ENCODE assay signal across 8 cellular contexts in the genomic region with DNA sequence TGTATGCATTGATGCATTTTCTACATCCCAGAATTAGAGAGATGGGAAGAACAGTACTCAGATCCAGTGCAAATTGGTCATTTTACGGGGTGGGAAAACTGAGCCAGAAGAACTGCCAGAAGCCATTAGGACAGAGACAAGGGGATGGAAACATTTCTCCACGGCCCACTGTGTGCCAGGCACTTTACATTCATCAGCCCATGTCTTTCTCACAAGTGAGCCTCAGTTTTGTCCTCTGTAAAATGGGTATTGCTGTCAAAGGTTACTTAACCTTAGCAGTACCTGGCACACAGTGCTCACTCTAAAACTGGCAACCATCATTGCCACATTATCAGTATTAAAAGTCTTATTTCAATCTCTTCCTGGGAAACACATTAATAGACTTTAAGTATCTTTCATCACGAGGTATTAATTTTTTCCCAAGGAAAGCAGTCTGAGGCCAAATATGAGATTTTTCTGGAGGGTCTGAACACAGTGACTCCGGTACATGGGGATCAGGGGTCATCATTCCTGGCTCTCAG. TPM values are rescaled to one million over a fixed set of nuclear protein-coding genes. Genes with fewer than 3 reads are reported as not detected.
DNase-seq lines count a peak whose midpoint lies in the region; ATAC-seq and FAIRE-seq lines count a peak whose summit lies in the region.

No MANE protein-coding gene starts in this region.

- no peak for FAIRE-seq in small intestine (lab: Jason Lieb, UNC)

- peaks cover 20% of the 10 kb centered on the region for H3K4me1 ChIP-seq in HUES64 (ENCODE audit: insufficient read depth, low read length)
- peaks cover 2% of the 10 kb centered on the region for H3K4me1 ChIP-seq in right cardiac atrium (ENCODE audit: control insufficient read depth, insufficient read depth, low read length)
- H3K4me1 ChIP-seq in small intestine (ENCODE audit: control insufficient read depth in 2 of 2, insufficient read depth in 1 of 2, low read depth in 1 of 2, low read length in 1 of 2): peaks cover 0 to 2% of the 10 kb centered on the region in 2 donors

- H3K4me3 ChIP-seq in HUES64 (ENCODE audit: low read length) (peak overlapping the region; percentile 58), right cardiac atrium (ENCODE audit: low read length) (peak overlapping the region; percentile 79), small intestine (ENCODE audit: low read depth in 1 of 2, low read length in 2 of 2) (peak overlapping the region in 1 of 2 donors; percentile 32)

- H3K4me3 Mint-ChIP-seq in activated naive CD8-positive, alpha-beta T cell treated with anti-CD3 and anti-CD28 coated beads, Interleukin-2, amount 50 U/mL, for 24 hours: peak overlapping the region; percentile 75

- H3K27ac Mint-ChIP-seq in activated naive CD8-positive, alpha-beta T cell treated with anti-CD3 and anti-CD28 coated beads, Interleukin-2, amount 50 U/mL, for 24 hours: peak overlapping the region; percentile 90

- H3K27me3 ChIP-seq in HUES64 (ENCODE audit: insufficient read depth, low read length): peaks cover 8% of the 10 kb centered on the region; the same call in 1 of the 2 replicates
- no peaks in the 10 kb centered on the region for H3K27me3 ChIP-seq in right cardiac atrium (ENCODE audit: control insufficient read depth, insufficient read depth)
- H3K27me3 ChIP-seq in small intestine (ENCODE audit: control insufficient read depth in 2 of 2, insufficient read depth in 2 of 2, low read length in 2 of 2): no peaks in the 10 kb centered on the region

- H3K9me3 Mint-ChIP-seq in activated naive CD8-positive, alpha-beta T cell treated with anti-CD3 and anti-CD28 coated beads, Interleukin-2, amount 50 U/mL, for 24 hours: no peaks in the 10 kb centered on the region

- no peak for DNase-seq in activated naive CD8-positive, alpha-beta T cell treated with anti-CD3 and anti-CD28 coated beads, Interleukin-2, amount 50 U/mL, for 24 hours
- DNase-seq in right cardiac atrium (no peak), small intestine (no peak), nucleus accumbens (lab: John Stamatoyannopoulos, UW) (no peak), NK-92 (lab: John Stamatoyannopoulos, UW; ENCODE audit: unreplicated experiment) (no peak)

- no peaks in the 10 kb centered on the region for H3K27me3 Mint-ChIP-seq in activated naive CD8-positive, alpha-beta T cell treated with anti-CD3 and anti-CD28 coated beads, Interleukin-2, amount 50 U/mL, for 24 hours

- ATAC-seq in activated naive CD8-positive, alpha-beta T cell treated with anti-CD3 and anti-CD28 coated beads, Interleukin-2, amount 50 U/mL, for 24 hours: no peak
- peak; percentile 0 to 5 for ATAC-seq in right cardiac atrium
- ATAC-seq in HG02840 (IDR thresholded peaks at IDR 0.05; ENCODE audit: low FRiP score, unreplicated experiment): no peak
- no peak for ATAC-seq in GM19328 (IDR thresholded peaks at IDR 0.05; ENCODE audit: unreplicated experiment)

- 0 out of 2 replicates have a peak overlapping the region, but pooled peaks have one; percentile 7 for H3K9ac ChIP-seq in HUES64 (ENCODE audit: low read depth, low read length)

- H3K36me3 ChIP-seq in HUES64 (ENCODE audit: insufficient read depth, low read length): peaks cover 23% of the 10 kb centered on the region
- peaks cover 5 to 18% of the 10 kb centered on the region in 2 donors for H3K36me3 ChIP-seq in small intestine (ENCODE audit: control insufficient read depth in 2 of 2, insufficient read depth in 2 of 2, low read length in 2 of 2)

- peaks cover 47% of the 10 kb centered on the region for H3K4me1 Mint-ChIP-seq in activated naive CD8-positive, alpha-beta T cell treated with anti-CD3 and anti-CD28 coated beads, Interleukin-2, amount 50 U/mL, for 24 hours

- H3K36me3 Mint-ChIP-seq in activated naive CD8-positive, alpha-beta T cell treated with anti-CD3 and anti-CD28 coated beads, Interleukin-2, amount 50 U/mL, for 24 hours (ENCODE audit: low read depth): peaks cover 27% of the 10 kb centered on the region

- peak overlapping the region; percentile 91; the same call in 1 of the 2 replicates for H3K27ac ChIP-seq in HUES64 (ENCODE audit: low read depth, low read length)
- H3K27ac ChIP-seq in right cardiac atrium (ENCODE audit: low read length): peak overlapping the region; percentile 100
- peak overlapping the region; percentile 88 to 96 for H3K27ac ChIP-seq in small intestine (ENCODE audit: low read depth in 1 of 2, low read length in 1 of 2)

- WGBS in HUES64: 79% methylated on average over 4 of the region's 4 CpGs
- 14% methylated on average over 4 of the region's 4 CpGs for WGBS in right cardiac atrium
- WGBS in small intestine, 3 donors: 44 to 61% (median 52%) methylated on average over 4 of the region's 4 CpGs

- intact Hi-C loops in right cardiac atrium (cut with DNase I): loop anchor here in 2 of 4 donors (2.0 to 5.0 kb wide), 4 partner anchors 49 to 166 kb away; no protein-coding TSS in a partner anchor

- H3K9me3 ChIP-seq in HUES64 (ENCODE audit: insufficient read depth, low read depth, low read length) (no peaks in the 10 kb centered on the region), right cardiac atrium (ENCODE audit: control insufficient read depth, low read length) (no peaks in the 10 kb centered on the region), small intestine (ENCODE audit: control insufficient read depth, low read depth) (no peaks in the 10 kb centered on the region)

RNA-seq across cellular contexts. Expression of a gene that starts 5.2 kb away (rescaled TPM):
- polyA plus RNA-seq in HUES64 (2013, experiment 1 of 2): 6.8 TPM
- polyA plus RNA-seq in HUES64 (2013, experiment 2 of 2): 6.7 TPM
- 100 to 1,000 TPM in 2 of 4 donors, 10 to 100 TPM in 2; 81.3 to 247 (median 105) TPM for total RNA-seq in right cardiac atrium
- polyA plus RNA-seq in right cardiac atrium (78.7 TPM), small intestine (100 to 1,000 TPM in 1 of 3 donors, 10 to 100 TPM in 2; 64.4 to 216 (median 65.4) TPM)

Comparison
In these comparisons a context has a peak if more than half of its experiments do, and no peak if none do; other contexts are left out.
1. ATAC-seq: peak in right cardiac atrium (2 of 2); none in activated naive CD8-positive, alpha-beta T cell treated with anti-CD3 and anti-CD28 coated beads, Interleukin-2, amount 50 U/mL, for 24 hours (single experiment), HG02840 (single experiment) and GM19328 (single experiment).
2. Peak in every context shown above with its lines, with median percentiles within 50 percentile points of each other: H3K27ac ChIP-seq.